In the genomic region with DNA sequence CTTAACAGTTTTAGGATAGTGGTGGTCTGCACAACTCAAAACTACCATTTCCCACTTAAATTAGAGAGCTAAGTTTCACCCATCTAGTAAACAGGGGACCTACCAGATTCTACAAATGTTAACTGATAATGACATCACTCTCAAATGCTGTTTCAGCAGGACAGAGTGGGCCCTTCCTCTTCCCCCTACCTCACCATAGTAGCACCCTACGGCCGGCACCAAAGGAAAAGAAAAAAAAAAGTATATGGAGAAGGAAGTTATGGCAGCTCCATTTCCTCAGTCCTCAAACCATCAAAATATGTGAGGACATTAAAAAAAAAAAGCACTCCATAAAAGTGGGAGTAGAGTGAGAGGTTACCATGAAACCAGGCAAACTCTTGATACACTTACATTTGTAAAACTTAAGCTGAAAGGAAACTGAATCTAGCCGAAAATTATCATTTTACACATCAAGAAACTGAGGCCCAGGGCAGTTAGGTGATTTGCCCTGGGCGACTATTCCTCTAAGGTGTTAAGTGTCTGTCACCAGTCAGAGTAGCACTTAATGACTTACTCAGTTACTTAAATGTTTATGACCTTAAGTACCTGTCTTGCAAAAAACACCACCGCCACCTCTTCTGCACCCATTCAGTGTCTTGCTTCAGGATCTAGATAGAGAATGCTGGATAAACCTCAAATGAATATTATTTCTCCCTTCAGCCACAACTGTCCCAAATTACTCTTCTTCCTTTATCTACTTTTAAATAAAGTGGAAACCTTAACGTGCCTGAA, we compare ENCODE assay signal across 1 cellular context.
TF ChIP-seq lines count a peak whose summit lies in the region.

No MANE protein-coding gene starts in this region.

TF ChIP-seq in WTC11, 78 proteins besides CTCF, POLR2A, EP300 and RAD21 (continued from another document):
- no peak for TF ChIP-seq CBFB (CRISPR knock-in tag; IDR thresholded peaks at IDR 0.05; ENCODE audit: low read depth)
- no peak for TF ChIP-seq ZNF671 (CRISPR knock-in tag; IDR thresholded peaks at IDR 0.05)
- TF ChIP-seq, protein P1, sequence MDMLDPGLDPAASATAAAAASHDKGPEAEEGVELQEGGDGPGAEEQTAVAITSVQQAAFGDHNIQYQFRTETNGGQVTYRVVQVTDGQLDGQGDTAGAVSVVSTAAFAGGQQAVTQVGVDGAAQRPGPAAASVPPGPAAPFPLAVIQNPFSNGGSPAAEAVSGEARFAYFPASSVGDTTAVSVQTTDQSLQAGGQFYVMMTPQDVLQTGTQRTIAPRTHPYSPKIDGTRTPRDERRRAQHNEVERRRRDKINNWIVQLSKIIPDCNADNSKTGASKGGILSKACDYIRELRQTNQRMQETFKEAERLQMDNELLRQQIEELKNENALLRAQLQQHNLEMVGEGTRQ (CRISPR knock-in tag; IDR thresholded peaks at IDR 0.05): no peak
- TF ChIP-seq TP53 (CRISPR knock-in tag; IDR thresholded peaks at IDR 0.05): no peak
- TF ChIP-seq, protein P2, sequence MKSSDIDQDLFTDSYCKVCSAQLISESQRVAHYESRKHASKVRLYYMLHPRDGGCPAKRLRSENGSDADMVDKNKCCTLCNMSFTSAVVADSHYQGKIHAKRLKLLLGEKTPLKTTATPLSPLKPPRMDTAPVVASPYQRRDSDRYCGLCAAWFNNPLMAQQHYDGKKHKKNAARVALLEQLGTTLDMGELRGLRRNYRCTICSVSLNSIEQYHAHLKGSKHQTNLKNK (CRISPR knock-in tag; IDR thresholded peaks at IDR 0.05): no peak
- TF ChIP-seq, protein P3, sequence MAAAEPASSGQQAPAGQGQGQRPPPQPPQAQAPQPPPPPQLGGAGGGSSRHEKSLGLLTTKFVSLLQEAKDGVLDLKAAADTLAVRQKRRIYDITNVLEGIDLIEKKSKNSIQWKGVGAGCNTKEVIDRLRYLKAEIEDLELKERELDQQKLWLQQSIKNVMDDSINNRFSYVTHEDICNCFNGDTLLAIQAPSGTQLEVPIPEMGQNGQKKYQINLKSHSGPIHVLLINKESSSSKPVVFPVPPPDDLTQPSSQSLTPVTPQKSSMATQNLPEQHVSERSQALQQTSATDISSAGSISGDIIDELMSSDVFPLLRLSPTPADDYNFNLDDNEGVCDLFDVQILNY (CRISPR knock-in tag; IDR thresholded peaks at IDR 0.05): no peak
- no peak for TF ChIP-seq SMAD3 (CRISPR knock-in tag; IDR thresholded peaks at IDR 0.05; ENCODE audit: borderline replicate concordance)
- TF ChIP-seq, protein P4, sequence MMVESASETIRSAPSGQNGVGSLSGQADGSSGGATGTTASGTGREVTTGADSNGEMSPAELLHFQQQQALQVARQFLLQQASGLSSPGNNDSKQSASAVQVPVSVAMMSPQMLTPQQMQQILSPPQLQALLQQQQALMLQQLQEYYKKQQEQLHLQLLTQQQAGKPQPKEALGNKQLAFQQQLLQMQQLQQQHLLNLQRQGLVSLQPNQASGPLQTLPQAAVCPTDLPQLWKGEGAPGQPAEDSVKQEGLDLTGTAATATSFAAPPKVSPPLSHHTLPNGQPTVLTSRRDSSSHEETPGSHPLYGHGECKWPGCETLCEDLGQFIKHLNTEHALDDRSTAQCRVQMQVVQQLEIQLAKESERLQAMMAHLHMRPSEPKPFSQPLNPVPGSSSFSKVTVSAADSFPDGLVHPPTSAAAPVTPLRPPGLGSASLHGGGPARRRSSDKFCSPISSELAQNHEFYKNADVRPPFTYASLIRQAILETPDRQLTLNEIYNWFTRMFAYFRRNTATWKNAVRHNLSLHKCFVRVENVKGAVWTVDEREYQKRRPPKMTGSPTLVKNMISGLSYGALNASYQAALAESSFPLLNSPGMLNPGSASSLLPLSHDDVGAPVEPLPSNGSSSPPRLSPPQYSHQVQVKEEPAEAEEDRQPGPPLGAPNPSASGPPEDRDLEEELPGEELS (CRISPR knock-in tag; IDR thresholded peaks at IDR 0.05): no peak
- no peak for TF ChIP-seq GTF2I (CRISPR knock-in tag; conservative IDR thresholded peaks at IDR 0.05)
- TF ChIP-seq FOXK1 (CRISPR knock-in tag; IDR thresholded peaks at IDR 0.05): no peak
- no peak for TF ChIP-seq NFE2L1 (CRISPR knock-in tag; IDR thresholded peaks at IDR 0.05)
- no peak for TF ChIP-seq ZNF423 (CRISPR knock-in tag; IDR thresholded peaks at IDR 0.05)
TF ChIP-seq in WTC11: peak in this region for 0.
